In genomic region chr9:114507726-114508125, GRCh38 we compare ENCODE assay signal across 8 cellular contexts. TPM values are rescaled to one million over a fixed set of nuclear protein-coding genes. Genes with fewer than 3 reads are reported as not detected.
DNase-seq lines count a peak whose midpoint lies in the region; ATAC-seq and TF ChIP-seq lines count a peak whose summit lies in the region.

No MANE protein-coding gene starts in this region.

- H3K36me3 ChIP-seq in osteoblast (ENCODE audit: insufficient read depth, low read length): no peaks in the 10 kb centered on the region

- no peaks in the 10 kb centered on the region for H3K9me3 Mint-ChIP-seq in activated CD8-positive, alpha-beta memory T cell treated with anti-CD3 and anti-CD28 coated beads, Interleukin-2, amount 10 ng/mL, durations not matched to agents 7 days and 5 days (ENCODE audit: low read depth)
- no peaks in the 10 kb centered on the region for H3K9me3 Mint-ChIP-seq in activated T-helper 1 cell treated with anti-CD3 and anti-CD28 coated beads, Interleukin-12 subunit alpha, Interleukin-12 subunit beta, Interleukin-2, Interleukin-4 antibody, amounts not matched to agents 30 ng/mL and 10 ng/mL and 1 ng/mL, durations not matched to agents 14 hours and 24 hours and 36 hours

- H3K27me3 ChIP-seq in osteoblast (ENCODE audit: insufficient read depth, low read length): peaks cover 68% of the 10 kb centered on the region

- peak; percentile 45 for TF ChIP-seq CTCF in osteoblast (IDR thresholded peaks at IDR 0.05; ENCODE audit: extremely low read depth, low read depth, low read length)

- H3K79me2 ChIP-seq in osteoblast (ENCODE audit: insufficient read depth, low read length): no peaks in the 10 kb centered on the region

- peaks cover 7% of the 10 kb centered on the region for H3K4me1 ChIP-seq in osteoblast (ENCODE audit: insufficient read depth, low read length)

- peaks cover 58% of the 10 kb centered on the region for H3K27me3 Mint-ChIP-seq in activated CD8-positive, alpha-beta memory T cell treated with anti-CD3 and anti-CD28 coated beads, Interleukin-2, amount 10 ng/mL, durations not matched to agents 7 days and 5 days
- peaks cover 51% of the 10 kb centered on the region for H3K27me3 Mint-ChIP-seq in activated T-helper 1 cell treated with anti-CD3 and anti-CD28 coated beads, Interleukin-12 subunit alpha, Interleukin-12 subunit beta, Interleukin-2, Interleukin-4 antibody, amounts not matched to agents 30 ng/mL and 10 ng/mL and 1 ng/mL, durations not matched to agents 14 hours and 24 hours and 36 hours (ENCODE audit: insufficient read depth)

- no peak overlapping the region for H3K4me3 Mint-ChIP-seq in activated CD8-positive, alpha-beta memory T cell treated with anti-CD3 and anti-CD28 coated beads, Interleukin-2, amount 10 ng/mL, durations not matched to agents 7 days and 5 days
- H3K4me3 Mint-ChIP-seq in activated T-helper 1 cell treated with anti-CD3 and anti-CD28 coated beads, Interleukin-12 subunit alpha, Interleukin-12 subunit beta, Interleukin-2, Interleukin-4 antibody, amounts not matched to agents 30 ng/mL and 10 ng/mL and 1 ng/mL, durations not matched to agents 14 hours and 24 hours and 36 hours: no peak overlapping the region

- intact Hi-C loops in activated T-helper 1 cell treated with anti-CD3 and anti-CD28 coated beads, Interleukin-12 subunit alpha, Interleukin-12 subunit beta, Interleukin-2, Interleukin-4 antibody, amounts not matched to agents 30 ng/mL and 10 ng/mL and 1 ng/mL, durations not matched to agents 14 hours and 24 hours and 36 hours (cut with micrococcal nuclease): loop anchor here (1.0 to 10.0 kb wide), 6 partner anchors 20 to 353 kb away; partner anchors contain the start of gene COL27A1

- no peak overlapping the region for H3K4me2 ChIP-seq in osteoblast (ENCODE audit: insufficient read depth, low read length)

- H3K4me1 Mint-ChIP-seq in activated CD8-positive, alpha-beta memory T cell treated with anti-CD3 and anti-CD28 coated beads, Interleukin-2, amount 10 ng/mL, durations not matched to agents 7 days and 5 days: peaks cover 21% of the 10 kb centered on the region
- H3K4me1 Mint-ChIP-seq in activated T-helper 1 cell treated with anti-CD3 and anti-CD28 coated beads, Interleukin-12 subunit alpha, Interleukin-12 subunit beta, Interleukin-2, Interleukin-4 antibody, amounts not matched to agents 30 ng/mL and 10 ng/mL and 1 ng/mL, durations not matched to agents 14 hours and 24 hours and 36 hours (ENCODE audit: low read depth): peaks cover 10% of the 10 kb centered on the region

- H3K27ac ChIP-seq in cingulate gyrus (ENCODE audit: low read depth, low read length) (peak overlapping the region; percentile 23), osteoblast (ENCODE audit: low read depth, low read length) (no peak overlapping the region)

- ATAC-seq in activated CD8-positive, alpha-beta memory T cell treated with anti-CD3 and anti-CD28 coated beads, Interleukin-2, amount 10 ng/mL, durations not matched to agents 7 days and 5 days: no peak
- no peak for ATAC-seq in GM18907 (IDR thresholded peaks at IDR 0.05; ENCODE audit: unreplicated experiment)
- no peak for ATAC-seq in HG03439 (IDR thresholded peaks at IDR 0.05; ENCODE audit: unreplicated experiment)

- H3K4me3 ChIP-seq in osteoblast (ENCODE audit: insufficient read depth, low read length): no peak overlapping the region

- H4K20me1 ChIP-seq in osteoblast (ENCODE audit: insufficient read depth, low read length): peaks cover 3% of the 10 kb centered on the region

- no peak overlapping the region for H2AFZ ChIP-seq in osteoblast (ENCODE audit: low read length)

- H3K9me3 ChIP-seq in osteoblast (ENCODE audit: low read depth, low read length): no peaks in the 10 kb centered on the region

- DNase-seq in activated CD8-positive, alpha-beta memory T cell treated with anti-CD3 and anti-CD28 coated beads, Interleukin-2, amount 10 ng/mL, durations not matched to agents 7 days and 5 days: peak; percentile 50
- DNase-seq in activated CD8-positive, alpha-beta memory T cell treated with anti-CD3 and anti-CD28 coated beads for 24 hours: no peak
- peak; percentile 16 for DNase-seq in NCI-H1694 (lab: John Stamatoyannopoulos, UW)
- no peak for DNase-seq in osteoblast (ENCODE audit: insufficient read length, low spot score, missing footprints)
- DNase-seq in activated T-helper 1 cell treated with anti-CD3 and anti-CD28 coated beads, Interleukin-12 subunit alpha, Interleukin-12 subunit beta, Interleukin-2, Interleukin-4 antibody, amounts not matched to agents 30 ng/mL and 10 ng/mL and 1 ng/mL, durations not matched to agents 14 hours and 24 hours and 36 hours (ENCODE audit: low spot score): no peak

- no peaks in the 10 kb centered on the region for H3K36me3 Mint-ChIP-seq in activated CD8-positive, alpha-beta memory T cell treated with anti-CD3 and anti-CD28 coated beads, Interleukin-2, amount 10 ng/mL, durations not matched to agents 7 days and 5 days
- no peaks in the 10 kb centered on the region for H3K36me3 Mint-ChIP-seq in activated T-helper 1 cell treated with anti-CD3 and anti-CD28 coated beads, Interleukin-12 subunit alpha, Interleukin-12 subunit beta, Interleukin-2, Interleukin-4 antibody, amounts not matched to agents 30 ng/mL and 10 ng/mL and 1 ng/mL, durations not matched to agents 14 hours and 24 hours and 36 hours (ENCODE audit: low read depth)

- H3K27ac Mint-ChIP-seq in activated CD8-positive, alpha-beta memory T cell treated with anti-CD3 and anti-CD28 coated beads, Interleukin-2, amount 10 ng/mL, durations not matched to agents 7 days and 5 days: no peak overlapping the region
- no peak overlapping the region for H3K27ac Mint-ChIP-seq in activated T-helper 1 cell treated with anti-CD3 and anti-CD28 coated beads, Interleukin-12 subunit alpha, Interleukin-12 subunit beta, Interleukin-2, Interleukin-4 antibody, amounts not matched to agents 30 ng/mL and 10 ng/mL and 1 ng/mL, durations not matched to agents 14 hours and 24 hours and 36 hours

- CTCF ChIA-PET in activated CD8-positive, alpha-beta memory T cell treated with anti-CD3 and anti-CD28 coated beads, Interleukin-2, amount 10 ng/mL, durations not matched to agents 7 days and 5 days (lab: Charles Lee): interaction anchor here (0.8 to 10.6 kb wide), 22 partner anchors 9 to 191 kb away, joined by 3 to 105 read pairs (median 3); partner anchors contain the start of gene ATP6V1G1

RNA-seq across cellular contexts. Expression of gene WHRN, which starts 2.5 kb away (rescaled TPM):
- 10 to 100 TPM in 1 of 2 experiments, 1 to 10 TPM in 1; 6.5 to 12.4 TPM for total RNA-seq in activated CD8-positive, alpha-beta memory T cell treated with anti-CD3 and anti-CD28 coated beads, Interleukin-2, amount 10 ng/mL, durations not matched to agents 7 days and 5 days
- 2.2 and 2.7 TPM in 2 replicates for total RNA-seq in osteoblast
- 2.2 and 2.4 TPM in 2 replicates for total RNA-seq in activated T-helper 1 cell treated with anti-CD3 and anti-CD28 coated beads, Interleukin-12 subunit alpha, Interleukin-12 subunit beta, Interleukin-2, Interleukin-4 antibody, amounts not matched to agents 30 ng/mL and 10 ng/mL and 1 ng/mL, durations not matched to agents 14 hours and 24 hours and 36 hours

Comparison
In these comparisons a context has a peak if more than half of its experiments do, and no peak if none do; other contexts are left out.
1. DNase-seq: peak in activated CD8-positive, alpha-beta memory T cell treated with anti-CD3 and anti-CD28 coated beads, Interleukin-2, amount 10 ng/mL, durations not matched to agents 7 days and 5 days (single experiment) and NCI-H1694 (single experiment); none in activated CD8-positive, alpha-beta memory T cell treated with anti-CD3 and anti-CD28 coated beads for 24 hours (single experiment), osteoblast (single experiment) and activated T-helper 1 cell treated with anti-CD3 and anti-CD28 coated beads, Interleukin-12 subunit alpha, Interleukin-12 subunit beta, Interleukin-2, Interleukin-4 antibody, amounts not matched to agents 30 ng/mL and 10 ng/mL and 1 ng/mL, durations not matched to agents 14 hours and 24 hours and 36 hours (single experiment).